Comparison of ENCODE assay signal across 28 cellular contexts in the genomic region with DNA sequence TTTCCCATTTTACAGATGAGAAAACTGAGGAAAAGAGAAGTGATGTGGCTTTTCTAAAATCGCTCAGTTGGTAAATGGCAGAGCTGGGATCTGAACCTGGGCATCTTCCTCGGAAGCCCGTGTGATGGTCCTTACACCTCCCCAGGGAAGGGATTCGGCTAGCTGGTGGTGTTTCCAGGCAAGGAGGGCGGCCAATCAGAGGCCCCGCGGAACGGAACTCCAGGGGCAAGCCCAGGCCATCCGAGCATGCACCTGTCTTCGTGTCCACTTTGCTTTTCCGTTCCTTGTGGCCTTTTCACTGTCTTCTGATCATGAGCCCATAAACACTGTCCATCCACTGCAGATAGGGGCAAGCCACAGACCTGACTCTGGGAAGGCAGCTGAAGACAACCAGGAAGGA.
"Had no signal": no experiment of that assay in that cellular context is flagged by ENCODE, and none has a peak within 500 bp of the region (broad histone marks: within the 10 kb centered on the region; RNA-seq: fewer than 3 reads in every experiment).

No MANE protein-coding gene starts in this region.

- H3K27ac ChIP-seq: adrenal gland, ascending aorta, breast epithelium, cardiac muscle cell, colonic mucosa, esophagus muscularis mucosa, gastrocnemius medialis, heart left ventricle had no signal

- H3K9me3 ChIP-seq: adrenal gland, ascending aorta, breast epithelium, colonic mucosa, esophagus muscularis mucosa, gastrocnemius medialis, heart left ventricle had no signal

- H3K27ac Mint-ChIP-seq: activated CD4-positive, alpha-beta memory T cell treated with anti-CD3 and anti-CD28 coated beads for 36 hours; activated CD4-positive, alpha-beta T cell treated with anti-CD3 and anti-CD28 coated beads for 36 hours; activated CD4-positive, alpha-beta T cell treated with anti-CD3 and anti-CD28 coated beads, Interleukin-2, amount 10 ng/mL, durations not matched to agents 24 days and 14 days; activated CD8-positive, alpha-beta memory T cell treated with anti-CD3 and anti-CD28 coated beads, Interleukin-2, amount 10 ng/mL, durations not matched to agents 7 days and 5 days; activated CD8-positive, alpha-beta T cell treated with anti-CD3 and anti-CD28 coated beads, Interleukin-2, amount 10 ng/mL, durations not matched to agents 7 days and 5 days; activated naive CD4-positive, alpha-beta T cell treated with anti-CD3 and anti-CD28 coated beads for 36 hours; activated naive CD4-positive, alpha-beta T cell treated with anti-CD3 and anti-CD28 coated beads, Interleukin-2, amount 50 U/mL, for 24 hours; activated naive CD8-positive, alpha-beta T cell treated with anti-CD3 and anti-CD28 coated beads for 36 hours; activated naive CD8-positive, alpha-beta T cell treated with anti-CD3 and anti-CD28 coated beads, Interleukin-2, amount 50 U/mL, for 24 hours; activated T-cell treated with anti-CD3 and anti-CD28 coated beads, Interleukin-2, amount 50 U/mL, for 72 hours had no signal

- H3K36me3 Mint-ChIP-seq: activated CD4-positive, alpha-beta memory T cell treated with anti-CD3 and anti-CD28 coated beads for 36 hours; activated CD8-positive, alpha-beta memory T cell treated with anti-CD3 and anti-CD28 coated beads, Interleukin-2, amount 10 ng/mL, durations not matched to agents 7 days and 5 days; activated naive CD4-positive, alpha-beta T cell treated with anti-CD3 and anti-CD28 coated beads, Interleukin-2, amount 50 U/mL, for 24 hours; activated naive CD8-positive, alpha-beta T cell treated with anti-CD3 and anti-CD28 coated beads for 36 hours; brain had no signal

- H3K4me1 Mint-ChIP-seq: activated CD4-positive, alpha-beta T cell treated with anti-CD3 and anti-CD28 coated beads for 36 hours; activated CD4-positive, alpha-beta T cell treated with anti-CD3 and anti-CD28 coated beads, Interleukin-2, amount 10 ng/mL, durations not matched to agents 24 days and 14 days; activated CD8-positive, alpha-beta memory T cell treated with anti-CD3 and anti-CD28 coated beads, Interleukin-2, amount 10 ng/mL, durations not matched to agents 7 days and 5 days; activated naive CD4-positive, alpha-beta T cell treated with anti-CD3 and anti-CD28 coated beads, Interleukin-2, amount 50 U/mL, for 24 hours; activated naive CD8-positive, alpha-beta T cell treated with anti-CD3 and anti-CD28 coated beads for 36 hours; activated naive CD8-positive, alpha-beta T cell treated with anti-CD3 and anti-CD28 coated beads, Interleukin-2, amount 50 U/mL, for 24 hours had no signal

- H3K4me3 ChIP-seq: adrenal gland, ascending aorta, cardiac muscle cell, colonic mucosa, gastrocnemius medialis, heart left ventricle had no signal

- H3K9me3 Mint-ChIP-seq: activated CD4-positive, alpha-beta memory T cell treated with anti-CD3 and anti-CD28 coated beads for 36 hours; activated CD4-positive, alpha-beta T cell treated with anti-CD3 and anti-CD28 coated beads, Interleukin-2, amount 10 ng/mL, durations not matched to agents 24 days and 14 days; activated naive CD4-positive, alpha-beta T cell treated with anti-CD3 and anti-CD28 coated beads for 36 hours; activated naive CD4-positive, alpha-beta T cell treated with anti-CD3 and anti-CD28 coated beads, Interleukin-2, amount 50 U/mL, for 24 hours; activated naive CD8-positive, alpha-beta T cell treated with anti-CD3 and anti-CD28 coated beads for 36 hours; activated naive CD8-positive, alpha-beta T cell treated with anti-CD3 and anti-CD28 coated beads, Interleukin-2, amount 50 U/mL, for 24 hours; activated T-cell treated with anti-CD3 and anti-CD28 coated beads, Interleukin-2, amount 50 U/mL, for 72 hours had no signal

- H3K4me3 Mint-ChIP-seq: activated CD4-positive, alpha-beta memory T cell treated with anti-CD3 and anti-CD28 coated beads for 36 hours; activated CD4-positive, alpha-beta T cell treated with anti-CD3 and anti-CD28 coated beads for 36 hours; activated CD4-positive, alpha-beta T cell treated with anti-CD3 and anti-CD28 coated beads, Interleukin-2, amount 10 ng/mL, durations not matched to agents 24 days and 14 days; activated CD8-positive, alpha-beta memory T cell treated with anti-CD3 and anti-CD28 coated beads, Interleukin-2, amount 10 ng/mL, durations not matched to agents 7 days and 5 days; activated CD8-positive, alpha-beta T cell treated with anti-CD3 and anti-CD28 coated beads, Interleukin-2, amount 10 ng/mL, durations not matched to agents 7 days and 5 days; activated naive CD4-positive, alpha-beta T cell treated with anti-CD3 and anti-CD28 coated beads for 36 hours; activated naive CD4-positive, alpha-beta T cell treated with anti-CD3 and anti-CD28 coated beads, Interleukin-2, amount 50 U/mL, for 24 hours; activated naive CD8-positive, alpha-beta T cell treated with anti-CD3 and anti-CD28 coated beads for 36 hours; activated naive CD8-positive, alpha-beta T cell treated with anti-CD3 and anti-CD28 coated beads, Interleukin-2, amount 50 U/mL, for 24 hours; activated T-cell treated with anti-CD3 and anti-CD28 coated beads, Interleukin-2, amount 50 U/mL, for 72 hours had no signal

- H3K27me3 Mint-ChIP-seq: activated CD4-positive, alpha-beta T cell treated with anti-CD3 and anti-CD28 coated beads, Interleukin-2, amount 10 ng/mL, durations not matched to agents 24 days and 14 days; activated CD8-positive, alpha-beta memory T cell treated with anti-CD3 and anti-CD28 coated beads, Interleukin-2, amount 10 ng/mL, durations not matched to agents 7 days and 5 days had no signal

- H3K27me3 ChIP-seq: ascending aorta, colonic mucosa had no signal

- H3K4me1 ChIP-seq: adrenal gland, ascending aorta, breast epithelium, colonic mucosa, foreskin keratinocyte, gastrocnemius medialis, heart left ventricle had no signal

- DNase-seq: activated CD4-positive, alpha-beta memory T cell treated with anti-CD3 and anti-CD28 coated beads for 36 hours; activated CD4-positive, alpha-beta T cell treated with anti-CD3 and anti-CD28 coated beads for 36 hours; activated CD4-positive, alpha-beta T cell treated with anti-CD3 and anti-CD28 coated beads, Interleukin-2, amount 10 ng/mL, durations not matched to agents 24 days and 14 days; activated CD4-positive, CD25-positive, alpha-beta regulatory T cell; activated CD4-positive, CD25-positive, alpha-beta regulatory T cell treated with anti-CD3 and anti-CD28 coated beads, Interleukin-2, amount 50 U/mL, for 72 hours; activated CD8-positive, alpha-beta memory T cell treated with anti-CD3 and anti-CD28 coated beads, Interleukin-2, amount 10 ng/mL, durations not matched to agents 7 days and 5 days; activated CD8-positive, alpha-beta memory T cell treated with anti-CD3 and anti-CD28 coated beads, Interleukin-2, amount 50 U/mL, for 4 hours; activated CD8-positive, alpha-beta T cell treated with anti-CD3 and anti-CD28 coated beads, Interleukin-2, amount 10 ng/mL, durations not matched to agents 7 days and 5 days; activated naive CD4-positive, alpha-beta T cell treated with anti-CD3 and anti-CD28 coated beads for 36 hours; activated naive CD8-positive, alpha-beta T cell treated with anti-CD3 and anti-CD28 coated beads for 36 hours; activated naive CD8-positive, alpha-beta T cell treated with anti-CD3 and anti-CD28 coated beads, Interleukin-2, amount 50 U/mL, for 24 hours; activated T-cell treated with anti-CD3 and anti-CD28 coated beads, Interleukin-2, amount 50 U/mL, for 1 hour; activated T-cell treated with anti-CD3 and anti-CD28 coated beads, Interleukin-2, amount 50 U/mL, for 72 hours; adrenal gland; colonic mucosa; effector memory CD4-positive, alpha-beta T cell; erythroblast; gastrocnemius medialis; glutamatergic neuron; heart left ventricle; T-helper 2 cell had no signal

- H3K36me3 ChIP-seq: adrenal gland, ascending aorta, breast epithelium, cardiac muscle cell, colonic mucosa, esophagus muscularis mucosa, gastrocnemius medialis, heart left ventricle had no signal

- ATAC-seq: activated CD4-positive, alpha-beta T cell treated with anti-CD3 and anti-CD28 coated beads for 36 hours; activated CD8-positive, alpha-beta memory T cell treated with anti-CD3 and anti-CD28 coated beads, Interleukin-2, amount 10 ng/mL, durations not matched to agents 7 days and 5 days; activated CD8-positive, alpha-beta T cell treated with anti-CD3 and anti-CD28 coated beads, Interleukin-2, amount 10 ng/mL, durations not matched to agents 7 days and 5 days; activated naive CD8-positive, alpha-beta T cell treated with anti-CD3 and anti-CD28 coated beads, Interleukin-2, amount 50 U/mL, for 24 hours; activated T-cell treated with anti-CD3 and anti-CD28 coated beads, Interleukin-2, amount 50 U/mL, for 72 hours; gastrocnemius medialis; heart left ventricle had no signal
